8 cellular contexts compared by ENCODE assay signal in the genomic region with DNA sequence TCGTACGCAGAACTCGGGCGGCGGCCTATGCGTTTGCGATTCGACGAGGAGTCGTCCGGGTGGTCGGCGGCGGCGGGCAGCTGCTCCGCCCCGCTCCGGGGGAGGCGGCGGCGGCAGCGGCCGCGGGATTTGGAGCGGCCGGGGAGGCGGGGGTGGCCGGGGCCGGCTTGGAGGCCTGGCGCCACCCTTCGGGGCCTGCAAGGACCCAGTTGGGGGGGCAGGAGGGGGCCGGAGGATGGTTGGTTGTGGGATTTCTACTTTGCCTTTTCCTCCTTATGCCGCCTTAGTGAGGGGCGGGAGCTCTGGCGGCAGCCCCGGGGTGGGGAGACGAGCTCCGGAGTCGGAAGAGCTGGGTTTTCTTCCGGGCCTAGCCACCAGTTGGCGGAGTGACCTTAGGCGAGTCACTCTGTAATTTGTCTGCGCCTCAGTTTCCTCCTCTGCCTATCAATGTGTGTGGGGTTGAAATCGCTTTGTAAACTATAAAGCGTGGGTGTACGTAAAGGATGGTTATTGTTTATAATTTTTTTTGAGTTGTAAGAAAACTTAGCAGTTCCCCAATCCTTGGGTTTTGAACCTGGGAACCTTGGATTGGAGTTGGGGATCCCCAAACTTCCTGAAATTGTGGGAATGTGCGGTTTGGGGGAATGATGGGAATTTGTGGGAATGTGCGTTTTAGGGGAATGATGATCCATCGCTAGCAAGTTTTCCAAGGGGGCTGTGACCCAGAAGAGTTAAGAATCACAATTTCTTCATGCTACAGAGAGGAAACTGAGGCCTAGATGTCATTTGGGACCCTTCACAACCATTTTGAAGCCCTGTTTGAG. TPM values are rescaled to one million over a fixed set of nuclear protein-coding genes. Genes with fewer than 3 reads are reported as not detected.
DNase-seq lines count a peak whose midpoint lies in the region; ATAC-seq and TF ChIP-seq lines count a peak whose summit lies in the region.

No MANE protein-coding gene starts in this region.

- H3K27ac Mint-ChIP-seq in Calu3 (ENCODE audit: unreplicated experiment) (peak overlapping the region; percentile 99), WTC11 (peak overlapping the region; percentile 48), mesothelial cell of epicardium (peak overlapping the region; percentile 90)

- H3K4me1 ChIP-seq in stomach smooth muscle (ENCODE audit: control insufficient read depth, insufficient read depth, low read length), result peaks cover 14% of the 10 kb centered on the region

- BruUV-seq in Calu3 (replicated peaks; lab: Mats Ljungman, UMichigan), result no TSS peak

- peak overlapping the region; percentile 86 to 88 for H3K4me3 ChIP-seq in stomach smooth muscle (ENCODE audit: low read length in 2 of 2)

- H3K27me3 Mint-ChIP-seq in Calu3 (ENCODE audit: unreplicated experiment) (no peaks in the 10 kb centered on the region), WTC11 (ENCODE audit: low read depth) (no peaks in the 10 kb centered on the region), mesothelial cell of epicardium (ENCODE audit: low read depth) (no peaks in the 10 kb centered on the region)

- H3K36me3 Mint-ChIP-seq in Calu3 (ENCODE audit: insufficient read depth, unreplicated experiment), result peaks cover 77% of the 10 kb centered on the region
- H3K36me3 Mint-ChIP-seq in WTC11, result peaks cover 57% of the 10 kb centered on the region
- peaks cover 78% of the 10 kb centered on the region for H3K36me3 Mint-ChIP-seq in mesothelial cell of epicardium

- POLR2A ChIA-PET in WTC11 (lab: Charles Lee), result interaction anchor here (0.7 to 3.3 kb wide), 13 partner anchors 7 to 190 kb away, joined by 3 to 43 read pairs (median 5); a partner anchor contains a TSS

- H3K4me3 Mint-ChIP-seq in Calu3 (ENCODE audit: low read depth, unreplicated experiment) (peak overlapping the region; percentile 96), WTC11 (peak overlapping the region; percentile 88), mesothelial cell of epicardium (peak overlapping the region; percentile 82)

- intact Hi-C loops in Calu3 (cut with micrococcal nuclease; ENCODE audit: unreplicated experiment), result loop anchor here (5.0 kb wide), 1 partner anchor 113 kb away; a partner anchor contains a TSS

- peak overlapping the region; percentile 86 for H3K27ac ChIP-seq in stomach smooth muscle (ENCODE audit: low read length)

- peak; percentile 45 for DNase-seq in Calu3
- DNase-seq in HUDEP-2 (lab: John Stamatoyannopoulos, UW; ENCODE audit: unreplicated experiment in 76 of 76), result peak in 41 of 76 experiments; percentile 2 to 87 (median 34)
- DNase-seq in WTC11 (ENCODE audit: low spot score), result no peak
- peak; percentile 24 for DNase-seq in effector CD4-positive, alpha-beta T cell
- DNase-seq in mesothelial cell of epicardium (ENCODE audit: low spot score in 2 of 2, unreplicated experiment in 2 of 2), result no peak
- no peak for DNase-seq in GM13976 (ENCODE audit: low spot score)

- H3K36me3 ChIP-seq in stomach smooth muscle (ENCODE audit: control insufficient read depth in 2 of 2, insufficient read depth in 2 of 2, low read length in 2 of 2), result peaks cover 28 to 32% of the 10 kb centered on the region in 2 donors

- no peaks in the 10 kb centered on the region for H3K27me3 ChIP-seq in stomach smooth muscle (ENCODE audit: control insufficient read depth in 1 of 2, insufficient read depth in 2 of 2, low read length in 2 of 2)

- H3K4me1 Mint-ChIP-seq in Calu3 (ENCODE audit: low read depth, unreplicated experiment), result peaks cover 7% of the 10 kb centered on the region
- H3K4me1 Mint-ChIP-seq in WTC11, result peaks cover 54% of the 10 kb centered on the region
- H3K4me1 Mint-ChIP-seq in mesothelial cell of epicardium, result peaks cover 15% of the 10 kb centered on the region

- peak; percentile 24 for ATAC-seq in GM21367 (IDR thresholded peaks at IDR 0.05; ENCODE audit: unreplicated experiment)
- ATAC-seq in WTC11, result peak; percentile 2; the same call in 1 of the 2 replicates

- CTCF ChIA-PET in Calu3 (lab: Charles Lee), result interaction anchor here (0.7 to 1.6 kb wide), 4 partner anchors 9 to 115 kb away, joined by 4 to 8 read pairs (median 6); no protein-coding TSS in a partner anchor
- CTCF ChIA-PET in WTC11 (lab: Charles Lee), result interaction anchor here (1.0 to 4.0 kb wide), 15 partner anchors 10 to 583 kb away, joined by 3 to 73 read pairs (median 4); a partner anchor contains a TSS

- H3K9me3 ChIP-seq in stomach smooth muscle (ENCODE audit: control insufficient read depth in 2 of 2, low read length in 2 of 2), result peaks cover 7 to 13% of the 10 kb centered on the region in 2 donors

- in situ Hi-C loops in GM13976 (cut with MboI; ENCODE audit: low sequenced_read_pairs, unreplicated experiment), result no loop called here

- peak overlapping the region; percentile 80 to 82 for H3K9ac ChIP-seq in stomach smooth muscle (ENCODE audit: low read length in 2 of 2)

- TF ChIP-seq CTCF in Calu3 (IDR thresholded peaks at IDR 0.05; ENCODE audit: unreplicated experiment) (no peak), WTC11 (IDR thresholded peaks at IDR 0.05) (no peak), mesothelial cell of epicardium (IDR thresholded peaks at IDR 0.05; ENCODE audit: unreplicated experiment) (no peak), GM13976 (IDR thresholded peaks at IDR 0.05; ENCODE audit: borderline replicate concordance, control extremely low read depth, extremely low read depth, insufficient read depth, missing control alignments) (no peak)

- H3K9me3 Mint-ChIP-seq in Calu3 (ENCODE audit: low read depth, unreplicated experiment) (peaks cover 4% of the 10 kb centered on the region), WTC11 (peaks cover 8% of the 10 kb centered on the region), mesothelial cell of epicardium (peaks cover 54% of the 10 kb centered on the region)

TF ChIP-seq in WTC11, 78 proteins besides CTCF, POLR2A, EP300 and RAD21:
- TF ChIP-seq, protein P1, sequence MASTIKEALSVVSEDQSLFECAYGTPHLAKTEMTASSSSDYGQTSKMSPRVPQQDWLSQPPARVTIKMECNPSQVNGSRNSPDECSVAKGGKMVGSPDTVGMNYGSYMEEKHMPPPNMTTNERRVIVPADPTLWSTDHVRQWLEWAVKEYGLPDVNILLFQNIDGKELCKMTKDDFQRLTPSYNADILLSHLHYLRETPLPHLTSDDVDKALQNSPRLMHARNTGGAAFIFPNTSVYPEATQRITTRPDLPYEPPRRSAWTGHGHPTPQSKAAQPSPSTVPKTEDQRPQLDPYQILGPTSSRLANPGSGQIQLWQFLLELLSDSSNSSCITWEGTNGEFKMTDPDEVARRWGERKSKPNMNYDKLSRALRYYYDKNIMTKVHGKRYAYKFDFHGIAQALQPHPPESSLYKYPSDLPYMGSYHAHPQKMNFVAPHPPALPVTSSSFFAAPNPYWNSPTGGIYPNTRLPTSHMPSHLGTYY (CRISPR knock-in tag; IDR thresholded peaks at IDR 0.05), result no peak

RNA-seq across cellular contexts. Expression of a gene that starts 0.7 kb away (rescaled TPM):
- 122 and 125 TPM in 2 replicates for total RNA-seq in Calu3 (2022)
- total RNA-seq in WTC11 (2021), result 94.8 to 105 TPM (median 96.2 TPM) in 3 replicates
- total RNA-seq in mesothelial cell of epicardium, result 177 to 183 TPM (median 180 TPM) in 3 replicates

RNA-seq across cellular contexts. Expression of a gene that starts 1.2 kb away (rescaled TPM):
- 37.0 and 38.8 TPM in 2 replicates for total RNA-seq in Calu3 (2022)
- 49.6 to 62.3 TPM (median 54.3 TPM) in 3 replicates for total RNA-seq in WTC11 (2021)
- total RNA-seq in mesothelial cell of epicardium, result 39.0 to 45.1 TPM (median 41.2 TPM) in 3 replicates

Comparison
In these comparisons a context has a peak if more than half of its experiments do, and no peak if none do; other contexts are left out.
1. DNase-seq: peak in Calu3 (single experiment), HUDEP-2 (41 of 76) and effector CD4-positive, alpha-beta T cell (single experiment); none in WTC11 (single experiment), mesothelial cell of epicardium (0 of 2) and GM13976 (single experiment).
2. H3K27ac Mint-ChIP-seq: peak in every context shown above with its lines; median percentile 99 in Calu3; 90 in mesothelial cell of epicardium; 48 in WTC11.
3. Peak in every context shown above with its lines, with median percentiles within 50 percentile points of each other: H3K4me3 Mint-ChIP-seq.